Comparison of ENCODE assay signal across 19 cellular contexts in genomic region chr16:1537138-1537577, GRCh38. TPM values are rescaled to one million over a fixed set of nuclear protein-coding genes. Genes with fewer than 3 reads are reported as not detected.
DNase-seq lines count a peak whose midpoint lies in the region; ATAC-seq, FAIRE-seq and TF ChIP-seq lines count a peak whose summit lies in the region.
"Had no signal": no experiment of that assay in that cellular context is flagged by ENCODE, and none has a peak within 500 bp of the region (broad histone marks: within the 10 kb centered on the region; RNA-seq: fewer than 3 reads in every experiment).

No MANE protein-coding gene starts in this region.

- H3K27ac Mint-ChIP-seq in CD4-positive, alpha-beta memory T cell, result peak overlapping the region; percentile 58 to 94 (median 87)
- peak overlapping the region; percentile 98 for H3K27ac Mint-ChIP-seq in activated naive CD8-positive, alpha-beta T cell treated with anti-CD3 and anti-CD28 coated beads, Interleukin-2, amount 50 U/mL, for 24 hours
- peak overlapping the region; percentile 82 for H3K27ac Mint-ChIP-seq in mesothelial cell of epicardium
- H3K27ac Mint-ChIP-seq: CD14-positive monocyte had no signal

- H3K27me3 ChIP-seq in BE2C, result no peaks in the 10 kb centered on the region
- H3K27me3 ChIP-seq in CD4-positive, alpha-beta memory T cell (ENCODE audit: insufficient read depth, low read length), result no peaks in the 10 kb centered on the region

- H3K27me3 Mint-ChIP-seq in CD4-positive, alpha-beta memory T cell, result no peaks in the 10 kb centered on the region
- H3K27me3 Mint-ChIP-seq in activated naive CD8-positive, alpha-beta T cell treated with anti-CD3 and anti-CD28 coated beads, Interleukin-2, amount 50 U/mL, for 24 hours, result no peaks in the 10 kb centered on the region
- H3K27me3 Mint-ChIP-seq in mesothelial cell of epicardium (ENCODE audit: low read depth), result no peaks in the 10 kb centered on the region

- peak; percentile 12 for DNase-seq in BE2C
- DNase-seq in CD4-positive, alpha-beta memory T cell, result no peak
- no peak for DNase-seq in activated naive CD8-positive, alpha-beta T cell treated with anti-CD3 and anti-CD28 coated beads, Interleukin-2, amount 50 U/mL, for 24 hours
- DNase-seq in mesothelial cell of epicardium (ENCODE audit: low spot score in 2 of 2, unreplicated experiment in 2 of 2), result no peak
- no peak for DNase-seq in posterior vena cava (ENCODE audit: low spot score)
- no peak for DNase-seq in RCC 7860 (ENCODE audit: low spot score)
- DNase-seq in globus pallidus (ENCODE audit: low spot score), result no peak
- DNase-seq: caudate nucleus, GDM1, Kasumi-1, mesendoderm, NCI-H1930, SHP77 treated with DMSO at 0.1 percent for 48 hours had no signal

- POLR2A ChIA-PET in CD4-positive, alpha-beta memory T cell (lab: Charles Lee; ENCODE audit: partially characterized antibody), result interaction anchor here (1.1 to 5.3 kb wide), 10 partner anchors 10 to 169 kb away, joined by 3 to 30 read pairs (median 8); partner anchors contain the start of genes MAPK8IP3, TELO2 and UQCC4

- peak overlapping the region; percentile 89 to 100 (median 96) for H3K4me3 Mint-ChIP-seq in CD4-positive, alpha-beta memory T cell
- peak overlapping the region; percentile 99 for H3K4me3 Mint-ChIP-seq in activated naive CD8-positive, alpha-beta T cell treated with anti-CD3 and anti-CD28 coated beads, Interleukin-2, amount 50 U/mL, for 24 hours
- no peak overlapping the region for H3K4me3 Mint-ChIP-seq in mesothelial cell of epicardium
- H3K4me3 Mint-ChIP-seq: CD14-positive monocyte, GM23338 had no signal

- H3K36me3 ChIP-seq in BE2C, result peaks cover 3% of the 10 kb centered on the region
- H3K36me3 ChIP-seq in CD4-positive, alpha-beta memory T cell (ENCODE audit: insufficient read depth, low read length), result peaks cover 52% of the 10 kb centered on the region

- peaks cover 25 to 72% (median 51%) of the 10 kb centered on the region in 4 donors for H3K4me1 Mint-ChIP-seq in CD4-positive, alpha-beta memory T cell
- peaks cover 50% of the 10 kb centered on the region for H3K4me1 Mint-ChIP-seq in activated naive CD8-positive, alpha-beta T cell treated with anti-CD3 and anti-CD28 coated beads, Interleukin-2, amount 50 U/mL, for 24 hours
- H3K4me1 Mint-ChIP-seq in mesothelial cell of epicardium, result peaks cover 31% of the 10 kb centered on the region
- H3K4me1 Mint-ChIP-seq: GM23338 had no signal

- TF ChIP-seq CTCF in BE2C (IDR thresholded peaks at IDR 0.05; ENCODE audit: low read depth, low read length) (no peak), mesothelial cell of epicardium (IDR thresholded peaks at IDR 0.05; ENCODE audit: unreplicated experiment) (no peak)

- no peak for FAIRE-seq in RCC 7860 (lab: Jason Lieb, UNC)

- intact Hi-C loops in CD4-positive, alpha-beta memory T cell (cut with micrococcal nuclease), result loop anchor here (5.0 kb wide), 2 partner anchors 75 to 115 kb away; partner anchors contain the start of genes CRAMP1, IFT140 and UQCC4
- intact Hi-C loops in posterior vena cava (cut with DNase I), result loop anchor here in 1 of 2 donors (10.0 kb wide), 1 partner anchor 122 kb away; the partner anchor contains the start of gene UNKL

- H3K27ac ChIP-seq in CD4-positive, alpha-beta memory T cell (ENCODE audit: low read depth, low read length), result peak overlapping the region; percentile 46
- H3K27ac ChIP-seq: epithelial cell of prostate, HL-60, parathyroid adenoma had no signal

- H3K4me3 ChIP-seq in BE2C (ENCODE audit: low read depth, low read length), result no peak overlapping the region
- no peak overlapping the region for H3K4me3 ChIP-seq in CD4-positive, alpha-beta memory T cell (ENCODE audit: low read length in 2 of 2)
- H3K4me3 ChIP-seq: GM23338 had no signal

- ATAC-seq in activated naive CD8-positive, alpha-beta T cell treated with anti-CD3 and anti-CD28 coated beads, Interleukin-2, amount 50 U/mL, for 24 hours, result no peak
- no peak for ATAC-seq in HG03159 (IDR thresholded peaks at IDR 0.05; ENCODE audit: unreplicated experiment)
- ATAC-seq: GM23338 had no signal

- H3K9me3 ChIP-seq in BE2C, result no peaks in the 10 kb centered on the region
- no peaks in the 10 kb centered on the region for H3K9me3 ChIP-seq in CD4-positive, alpha-beta memory T cell (ENCODE audit: control insufficient read depth in 1 of 2, low read length in 2 of 2)

- CTCF ChIA-PET in CD4-positive, alpha-beta memory T cell (lab: Charles Lee; ENCODE audit: partially characterized antibody), result interaction anchor here (0.6 to 2.2 kb wide), 4 partner anchors 11 to 86 kb away, joined by 3 to 5 read pairs (median 5); partner anchors contain the start of gene TELO2

- H3K4me1 ChIP-seq in BE2C, result peaks cover 23% of the 10 kb centered on the region
- H3K4me1 ChIP-seq in CD4-positive, alpha-beta memory T cell (ENCODE audit: insufficient read depth, low read length), result peaks cover 67% of the 10 kb centered on the region
- H3K4me1 ChIP-seq: parathyroid adenoma had no signal

- H3K36me3 Mint-ChIP-seq in CD4-positive, alpha-beta memory T cell, result peaks cover 35 to 56% of the 10 kb centered on the region in 2 donors
- peaks cover 33% of the 10 kb centered on the region for H3K36me3 Mint-ChIP-seq in activated naive CD8-positive, alpha-beta T cell treated with anti-CD3 and anti-CD28 coated beads, Interleukin-2, amount 50 U/mL, for 24 hours (ENCODE audit: low read depth)
- H3K36me3 Mint-ChIP-seq in mesothelial cell of epicardium, result peaks cover 2% of the 10 kb centered on the region

- H3K9me3 Mint-ChIP-seq in CD4-positive, alpha-beta memory T cell, result no peaks in the 10 kb centered on the region
- H3K9me3 Mint-ChIP-seq in activated naive CD8-positive, alpha-beta T cell treated with anti-CD3 and anti-CD28 coated beads, Interleukin-2, amount 50 U/mL, for 24 hours, result no peaks in the 10 kb centered on the region
- no peaks in the 10 kb centered on the region for H3K9me3 Mint-ChIP-seq in mesothelial cell of epicardium
- H3K9me3 Mint-ChIP-seq: GM23338 had no signal

RNA-seq across cellular contexts. Expression of gene TMEM204, which starts 3.7 kb away (rescaled TPM):
- 21.0 TPM for polyA plus RNA-seq in BE2C (2012; ENCODE audit: insufficient read depth, insufficient read length, low read depth)
- 100 to 1,000 TPM; 124 to 125 TPM for total RNA-seq in CD4-positive, alpha-beta memory T cell
- 10 to 100 TPM; 95.9 to 97.1 TPM for polyA plus RNA-seq in CD4-positive, alpha-beta memory T cell
- total RNA-seq in mesothelial cell of epicardium (6.6 to 7.7 TPM (median 6.9 TPM) in 3 replicates), posterior vena cava (10 to 100 TPM; 23.7 to 36.5 TPM)

RNA-seq across cellular contexts. Expression of gene TELO2, which starts 44.0 kb away (rescaled TPM):
- 110 TPM for polyA plus RNA-seq in BE2C (2012; ENCODE audit: insufficient read depth, insufficient read length, low read depth)
- 10 to 100 TPM; 55.3 to 56.0 TPM for total RNA-seq in CD4-positive, alpha-beta memory T cell
- polyA plus RNA-seq in CD4-positive, alpha-beta memory T cell, result 10 to 100 TPM; 11.3 to 14.5 TPM
- total RNA-seq in mesothelial cell of epicardium, result 66.7 to 70.2 TPM (median 69.8 TPM) in 3 replicates
- 10 to 100 TPM; 20.8 to 21.4 TPM for total RNA-seq in posterior vena cava

RNA-seq across cellular contexts. Expression of gene PTX4, which starts 48.4 kb away (rescaled TPM):
- polyA plus RNA-seq in BE2C (2012; ENCODE audit: insufficient read depth, insufficient read length, low read depth), result not detected
- total RNA-seq in CD4-positive, alpha-beta memory T cell, result not detected
- not detected for polyA plus RNA-seq in CD4-positive, alpha-beta memory T cell
- total RNA-seq in mesothelial cell of epicardium (not detected in 3 replicates), posterior vena cava (under 1 TPM in 1 of 2 donors, not detected in 1; 0.14 TPM)
- total RNA-seq: GM23338 had no signal
- polyA plus RNA-seq: CD14-positive monocyte, GM23338 had no signal
